33 cellular contexts compared by ENCODE assay signal in genomic region chr1:246255773-246256172, GRCh38.
"Had no signal": no experiment of that assay in that cellular context is flagged by ENCODE, and none has a peak within 500 bp of the region (broad histone marks: within the 10 kb centered on the region; RNA-seq: fewer than 3 reads in every experiment).

No MANE protein-coding gene starts in this region.

- ATAC-seq: activated naive CD4-positive, alpha-beta T cell treated with anti-CD3 and anti-CD28 coated beads, Interleukin-2, amount 50 U/mL, for 72 hours; activated naive CD8-positive, alpha-beta T cell treated with anti-CD3 and anti-CD28 coated beads, Interleukin-2, amount 50 U/mL, for 24 hours; activated T-cell treated with anti-CD3 and anti-CD28 coated beads, Interleukin-2, amount 50 U/mL, for 72 hours; activated T-helper 17 cell treated with anti-CD3 and anti-CD28 coated beads, Interleukin-2, amount 50 U/mL, for 72 hours; body of pancreas had no signal

- FAIRE-seq: astrocyte, bronchial epithelial cell, colon had no signal

- H3K27ac ChIP-seq: adrenal gland, ascending aorta, body of pancreas, brain microvascular endothelial cell, breast epithelium, cardiac muscle cell, colonic mucosa had no signal

- H3K9me3 ChIP-seq: adrenal gland, colonic mucosa had no signal

- H3K4me3 ChIP-seq: adrenal gland, ascending aorta, body of pancreas, breast epithelium, cardiac muscle cell, colonic mucosa had no signal

- DNase-seq: activated effector memory CD4-positive, alpha-beta T cell treated with anti-CD3 and anti-CD28 coated beads, Interleukin-2, amount 50 U/mL, for 16 hours; activated effector memory CD4-positive, alpha-beta T cell treated with Interleukin-2 at 50 U/mL for 16 hours; activated gamma-delta T cell; activated gamma-delta T cell treated with Interleukin-2 at 50 U/mL for 16 hours; activated naive CD4-positive, alpha-beta T cell; activated naive CD4-positive, alpha-beta T cell treated with anti-CD3 and anti-CD28 coated beads for 36 hours; activated naive CD4-positive, alpha-beta T cell treated with anti-CD3 and anti-CD28 coated beads, Interleukin-2, amount 10 ng/mL, durations not matched to agents 7 days and 5 days; activated naive CD4-positive, alpha-beta T cell treated with anti-CD3 and anti-CD28 coated beads, Interleukin-2, amount 50 U/mL, for 16 hours; activated naive CD4-positive, alpha-beta T cell treated with Interleukin-2 at 50 U/mL for 16 hours; activated naive CD8-positive, alpha-beta T cell treated with anti-CD3 and anti-CD28 coated beads for 36 hours; activated naive CD8-positive, alpha-beta T cell treated with anti-CD3 and anti-CD28 coated beads, Interleukin-2, amount 10 ng/mL, durations not matched to agents 7 days and 5 days; activated naive CD8-positive, alpha-beta T cell treated with anti-CD3 and anti-CD28 coated beads, Interleukin-2, amount 50 U/mL, for 24 hours; activated T-cell treated with anti-CD3 and anti-CD28 coated beads, Interleukin-2, amount 50 U/mL, for 48 hours; activated T-cell treated with anti-CD3 and anti-CD28 coated beads, Interleukin-2, amount 50 U/mL, for 72 hours; adrenal gland; amniotic stem cell; amygdala; anterior cingulate cortex; aorta; body of pancreas; brain microvascular endothelial cell; caudate nucleus; central memory CD4-positive, alpha-beta T cell; cerebellar nuclear complex; colonic mucosa had no signal

- H3K4me1 ChIP-seq: adrenal gland, ascending aorta, body of pancreas, breast epithelium, colonic mucosa had no signal

- H3K27me3 ChIP-seq: adrenal gland, ascending aorta, body of pancreas, brain microvascular endothelial cell, breast epithelium, cardiac muscle cell, colonic mucosa had no signal

- H3K36me3 ChIP-seq: adrenal gland, ascending aorta, brain microvascular endothelial cell, breast epithelium, cardiac muscle cell, colonic mucosa had no signal
